Comparison of ENCODE assay signal across 11 cellular contexts in the genomic region with DNA sequence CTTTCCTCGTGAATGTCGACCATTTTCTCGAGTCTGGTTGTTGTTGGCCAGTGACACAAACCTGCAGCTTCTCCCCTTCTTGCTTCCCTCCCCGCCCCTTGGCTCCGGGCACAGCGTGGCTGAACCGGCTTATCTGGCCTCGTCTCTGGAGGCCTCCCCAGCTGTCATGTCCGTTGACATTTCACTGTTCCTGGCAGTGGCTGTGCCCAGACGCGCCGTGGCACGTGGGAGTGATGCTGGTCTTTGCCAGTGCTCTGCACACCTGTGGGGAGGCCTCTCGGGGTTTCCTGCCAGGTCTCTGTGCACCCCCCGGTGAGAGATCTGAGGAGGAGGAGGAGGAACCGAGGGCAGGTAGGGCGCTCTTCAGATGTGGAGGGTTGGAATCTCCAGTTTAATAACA. TPM values are rescaled to one million over a fixed set of nuclear protein-coding genes. Genes with fewer than 3 reads are reported as not detected.
DNase-seq lines count a peak whose midpoint lies in the region; ATAC-seq and TF ChIP-seq lines count a peak whose summit lies in the region.
"Had no signal": no experiment of that assay in that cellular context is flagged by ENCODE, and none has a peak within 500 bp of the region (broad histone marks: within the 10 kb centered on the region; RNA-seq: fewer than 3 reads in every experiment).

No MANE protein-coding gene starts in this region.

- H3K27me3 Mint-ChIP-seq in activated CD8-positive, alpha-beta T cell treated with anti-CD3 and anti-CD28 coated beads for 36 hours = no peaks in the 10 kb centered on the region
- H3K27me3 Mint-ChIP-seq in stimulated activated memory B cell treated with anti-CD40 and anti-IgM and Interleukin-4, amounts not matched to agents 10 μg/mL and 1 μg/mL and 100 μg/mL, for 72 hours = no peaks in the 10 kb centered on the region
- H3K27me3 Mint-ChIP-seq: brain had no signal

- TF ChIP-seq POLR2A in heart left ventricle (IDR thresholded peaks at IDR 0.05) (no peak), gastrocnemius medialis (IDR thresholded peaks at IDR 0.05) (no peak)

- H3K36me3 ChIP-seq in heart left ventricle (peaks cover 0 to 11% (median 0%) of the 10 kb centered on the region in 9 donors), gastrocnemius medialis (no peaks in the 10 kb centered on the region)

- no peak overlapping the region for H3K4me3 Mint-ChIP-seq in activated CD8-positive, alpha-beta T cell treated with anti-CD3 and anti-CD28 coated beads for 36 hours
- no peak overlapping the region for H3K4me3 Mint-ChIP-seq in stimulated activated memory B cell treated with anti-CD40 and anti-IgM and Interleukin-4, amounts not matched to agents 10 μg/mL and 1 μg/mL and 100 μg/mL, for 72 hours
- H3K4me3 Mint-ChIP-seq: brain; T-helper 1 cell treated with Interleukin-12 subunit alpha and Interleukin-12 subunit beta and Interleukin-4 antibody, amounts not matched to agents 30 μg/mL and 1 μg/mL, for 36 hours had no signal

- peaks cover 0 to 21% (median 13%) of the 10 kb centered on the region in 12 donors for H3K9me3 ChIP-seq in heart left ventricle
- H3K9me3 ChIP-seq in gastrocnemius medialis = no peaks in the 10 kb centered on the region

- intact Hi-C loops in activated CD8-positive, alpha-beta T cell treated with anti-CD3 and anti-CD28 coated beads for 36 hours (cut with micrococcal nuclease) = no loop called here
- intact Hi-C loops in heart left ventricle (cut with DNase I) = no loop called here
- intact Hi-C loops in gastrocnemius medialis (cut with DNase I; ENCODE audit: low total_unique reads) = no loop called here

- peak overlapping the region in 6 of 12 donors; percentile 30 to 61 (median 46) for H3K27ac ChIP-seq in heart left ventricle
- peak overlapping the region; percentile 6 to 25 (median 13) for H3K27ac ChIP-seq in gastrocnemius medialis

- ATAC-seq in activated CD8-positive, alpha-beta T cell treated with anti-CD3 and anti-CD28 coated beads for 36 hours = no peak
- ATAC-seq in heart left ventricle (peak; percentile 67 to 85 (median 82)), gastrocnemius medialis (peak in 1 of 2 donors; percentile 54)
- ATAC-seq in stimulated activated memory B cell treated with anti-CD40 and anti-IgM and Interleukin-4, amounts not matched to agents 10 μg/mL and 1 μg/mL and 100 μg/mL, for 72 hours = no peak

- DNase-seq in D341Med (ENCODE audit: low spot score) = peak; percentile 68
- no peak for DNase-seq in activated CD8-positive, alpha-beta T cell treated with anti-CD3 and anti-CD28 coated beads for 36 hours
- DNase-seq in heart left ventricle = peak; percentile 72 to 90 (median 80)
- DNase-seq in gastrocnemius medialis = peak in 1 of 2 donors; percentile 62
- no peak for DNase-seq in glomerular visceral epithelial cell (ENCODE audit: extremely low spot score)
- no peak for DNase-seq in AG08396 (ENCODE audit: low spot score)
- no peak for DNase-seq in NCI-H2227 treated with DMSO at 0.1 percent for 48 hours (lab: John Stamatoyannopoulos, UW)
- DNase-seq: NCI-H187 had no signal

- H3K27ac Mint-ChIP-seq in activated CD8-positive, alpha-beta T cell treated with anti-CD3 and anti-CD28 coated beads for 36 hours = peak overlapping the region; percentile 81
- H3K27ac Mint-ChIP-seq in stimulated activated memory B cell treated with anti-CD40 and anti-IgM and Interleukin-4, amounts not matched to agents 10 μg/mL and 1 μg/mL and 100 μg/mL, for 72 hours = no peak overlapping the region

- H3K36me3 Mint-ChIP-seq in activated CD8-positive, alpha-beta T cell treated with anti-CD3 and anti-CD28 coated beads for 36 hours (ENCODE audit: low read depth) = no peaks in the 10 kb centered on the region
- peaks cover 6% of the 10 kb centered on the region for H3K36me3 Mint-ChIP-seq in stimulated activated memory B cell treated with anti-CD40 and anti-IgM and Interleukin-4, amounts not matched to agents 10 μg/mL and 1 μg/mL and 100 μg/mL, for 72 hours

- CTCF ChIA-PET in activated CD8-positive, alpha-beta T cell treated with anti-CD3 and anti-CD28 coated beads for 36 hours (lab: Charles Lee) = interaction anchor here (1.1 to 2.2 kb wide), 3 partner anchors 17 to 130 kb away, joined by 3 to 5 read pairs (median 3); no protein-coding TSS in a partner anchor

- H3K4me1 ChIP-seq in heart left ventricle (peaks cover 4 to 95% (median 84%) of the 10 kb centered on the region in 12 donors), gastrocnemius medialis (peaks cover 60 to 61% of the 10 kb centered on the region in 2 donors)

- TF ChIP-seq CTCF in activated CD8-positive, alpha-beta T cell treated with anti-CD3 and anti-CD28 coated beads for 36 hours (IDR thresholded peaks at IDR 0.05) = no peak
- TF ChIP-seq CTCF in heart left ventricle (IDR thresholded peaks at IDR 0.05) (no peak), gastrocnemius medialis (IDR thresholded peaks at IDR 0.05 in 4 of 5, conservative IDR thresholded peaks at IDR 0.05 in 1 of 5) (no peak)

- H3K4me3 ChIP-seq in heart left ventricle (no peak overlapping the region), gastrocnemius medialis (no peak overlapping the region)

- H3K27me3 ChIP-seq in heart left ventricle (no peaks in the 10 kb centered on the region), gastrocnemius medialis (no peaks in the 10 kb centered on the region)

- no peaks in the 10 kb centered on the region for H3K9me3 Mint-ChIP-seq in activated CD8-positive, alpha-beta T cell treated with anti-CD3 and anti-CD28 coated beads for 36 hours
- H3K9me3 Mint-ChIP-seq in stimulated activated memory B cell treated with anti-CD40 and anti-IgM and Interleukin-4, amounts not matched to agents 10 μg/mL and 1 μg/mL and 100 μg/mL, for 72 hours = no peaks in the 10 kb centered on the region

- WGBS in heart left ventricle, 4 donors = 32 to 54% (median 38%) methylated on average over 17 of the region's 17 CpGs

- POLR2A ChIA-PET in activated CD8-positive, alpha-beta T cell treated with anti-CD3 and anti-CD28 coated beads for 36 hours (lab: Charles Lee) = interaction anchor here (1.4 kb wide), 1 partner anchor 17 kb away, joined by 5 read pairs; no protein-coding TSS in a partner anchor

- H3K4me1 Mint-ChIP-seq in activated CD8-positive, alpha-beta T cell treated with anti-CD3 and anti-CD28 coated beads for 36 hours (ENCODE audit: low read depth) = peaks cover 51% of the 10 kb centered on the region
- peaks cover 58% of the 10 kb centered on the region for H3K4me1 Mint-ChIP-seq in stimulated activated memory B cell treated with anti-CD40 and anti-IgM and Interleukin-4, amounts not matched to agents 10 μg/mL and 1 μg/mL and 100 μg/mL, for 72 hours

- in situ Hi-C loops in gastrocnemius medialis (cut with MboI; ENCODE audit: low sequenced_read_pairs in 4 of 4) = no loop called here

RNA-seq across cellular contexts. Expression of gene SKI, which starts 23.7 kb away (rescaled TPM):
- 10 to 100 TPM; 27.5 to 28.3 TPM for total RNA-seq in activated CD8-positive, alpha-beta T cell treated with anti-CD3 and anti-CD28 coated beads for 36 hours
- total RNA-seq in heart left ventricle (10 to 100 TPM; 28.8 to 52.7 (median 41.3) TPM), gastrocnemius medialis (10 to 100 TPM in 3 of 4 donors, 1 to 10 TPM in 1; 7.8 to 32.2 (median 22.4) TPM)
- polyA plus RNA-seq in heart left ventricle = 10 to 100 TPM; 16.9 to 28.7 TPM

RNA-seq across cellular contexts. Expression of gene FAAP20, which starts 57.2 kb away (rescaled TPM):
- total RNA-seq in activated CD8-positive, alpha-beta T cell treated with anti-CD3 and anti-CD28 coated beads for 36 hours = 10 to 100 TPM; 64.7 to 71.7 TPM
- total RNA-seq in heart left ventricle (10 to 100 TPM; 20.9 to 50.8 (median 34.8) TPM), gastrocnemius medialis (10 to 100 TPM; 12.1 to 26.2 (median 17.3) TPM)
- 10 to 100 TPM; 57.3 to 61.3 TPM for polyA plus RNA-seq in heart left ventricle

Comparison
In these comparisons a context has a peak if more than half of its experiments do, and no peak if none do; other contexts are left out.
1. DNase-seq: peak in D341Med (single experiment) and heart left ventricle (5 of 5); none in activated CD8-positive, alpha-beta T cell treated with anti-CD3 and anti-CD28 coated beads for 36 hours (single experiment), glomerular visceral epithelial cell (single experiment), AG08396 (single experiment) and NCI-H2227 treated with DMSO at 0.1 percent for 48 hours (single experiment).
2. ATAC-seq: peak in heart left ventricle (4 of 4); none in activated CD8-positive, alpha-beta T cell treated with anti-CD3 and anti-CD28 coated beads for 36 hours (single experiment) and stimulated activated memory B cell treated with anti-CD40 and anti-IgM and Interleukin-4, amounts not matched to agents 10 μg/mL and 1 μg/mL and 100 μg/mL, for 72 hours (single experiment).